ENCODE assay signal across 16 cellular contexts in the genomic region with DNA sequence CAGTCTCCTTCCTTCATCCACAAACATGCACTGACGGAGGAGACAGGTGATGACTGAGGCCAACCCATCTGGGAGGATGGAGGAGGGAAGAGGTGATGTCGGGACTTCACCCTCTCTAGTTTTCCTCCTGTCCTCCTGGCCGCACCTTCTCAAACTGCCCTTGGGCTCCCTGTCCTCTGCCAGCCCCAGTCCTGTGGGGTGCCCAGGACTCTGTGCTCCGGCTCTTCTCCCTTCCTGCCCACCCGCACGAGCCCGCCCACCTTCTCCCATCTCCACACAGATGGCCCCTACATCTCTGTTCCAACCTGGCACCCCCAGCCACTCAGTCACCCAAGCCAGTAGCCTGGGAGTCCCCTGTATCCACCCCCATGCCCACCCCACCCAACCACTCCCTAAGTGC.
"Had no signal": no experiment of that assay in that cellular context is flagged by ENCODE, and none has a peak within 500 bp of the region (broad histone marks: within the 10 kb centered on the region; RNA-seq: fewer than 3 reads in every experiment).

No MANE protein-coding gene starts in this region.

- H3K9me3 ChIP-seq: ovary had no signal

- H3K27me3 ChIP-seq: hepatocyte, ovary, upper lobe of left lung had no signal

- DNase-seq: foreskin melanocyte; kidney glomerular epithelial cell; mesendoderm; naive B cell; nucleus accumbens; ovary; right cardiac atrium; stimulated activated CD4-positive, alpha-beta T cell treated with anti-CD3 and anti-CD28 coated beads, Interleukin-4, amount 100 ng/mL, for 1 hour; stimulated activated CD8-positive, alpha-beta memory T cell treated with anti-CD3 and anti-CD28 coated beads, Interleukin-4, amount 100 ng/mL, for 48 hours had no signal

- FAIRE-seq: colon, endothelial cell of umbilical vein had no signal

- ATAC-seq: right cardiac atrium; stimulated activated memory B cell treated with anti-CD40 and anti-IgM and Interleukin-4, amounts not matched to agents 10 μg/mL and 1 μg/mL and 100 μg/mL, for 72 hours had no signal

- H3K36me3 ChIP-seq: ovary, tibial artery, upper lobe of left lung had no signal

- H3K27ac ChIP-seq: hepatocyte, ovary, tibial artery, upper lobe of left lung had no signal

- H3K4me3 ChIP-seq: hepatocyte, ovary, smooth muscle cell, tibial artery, upper lobe of left lung had no signal

- H3K4me1 ChIP-seq: tibial artery had no signal
